ENCODE assay signal across 24 cellular contexts in genomic region chr3:139251529-139251928, GRCh38.
DNase-seq lines count a peak whose midpoint lies in the region; ATAC-seq and TF ChIP-seq lines count a peak whose summit lies in the region.
"Had no signal": no experiment of that assay in that cellular context is flagged by ENCODE, and none has a peak within 500 bp of the region (broad histone marks: within the 10 kb centered on the region; RNA-seq: fewer than 3 reads in every experiment).

No MANE protein-coding gene starts in this region.

- H2AFZ ChIP-seq in OCI-LY7 (ENCODE audit: low read length) (no peak overlapping the region), SK-N-SH (ENCODE audit: low read depth) (no peak overlapping the region)
- H2AFZ ChIP-seq: GM23248, hepatocyte had no signal

- no peaks in the 10 kb centered on the region for H3K27me3 ChIP-seq in uterus
- H3K27me3 ChIP-seq in SK-N-SH (ENCODE audit: insufficient read depth) = no peaks in the 10 kb centered on the region; the same call in 1 of the 2 replicates
- H3K27me3 ChIP-seq: hepatocyte, right atrium auricular region had no signal

- no peaks in the 10 kb centered on the region for H3K9me2 ChIP-seq in OCI-LY7 (ENCODE audit: insufficient read depth, low read length)
- H3K9me2 ChIP-seq in SK-N-SH = no peaks in the 10 kb centered on the region

- CTCF ChIA-PET in OCI-LY7 (lab: Charles Lee; ENCODE audit: unreplicated experiment) = no interaction called here
- CTCF ChIA-PET in SK-N-SH (lab: Yijun Ruan, JAX) = interaction anchor here (1.1 kb wide), 1 partner anchor 307 kb away, joined by 5 read pairs; no protein-coding TSS in a partner anchor

- H3K27ac ChIP-seq in OCI-LY7 (ENCODE audit: low read depth, low read length, poor library complexity, severe bottlenecking) (no peak overlapping the region), uterus (no peak overlapping the region), SK-N-SH (ENCODE audit: low read depth in 2 of 2, low read length in 1 of 2) (no peak overlapping the region)
- H3K27ac ChIP-seq: dorsolateral prefrontal cortex, GM23248, hepatocyte, right atrium auricular region had no signal

- no peak overlapping the region for H3K4me2 ChIP-seq in OCI-LY7 (ENCODE audit: low read length)
- H3K4me2 ChIP-seq in SK-N-SH = no peak overlapping the region
- H3K4me2 ChIP-seq: hepatocyte had no signal

- H3K36me3 ChIP-seq in mucosa of descending colon (ENCODE audit: low read depth) = no peaks in the 10 kb centered on the region
- no peaks in the 10 kb centered on the region for H3K36me3 ChIP-seq in OCI-LY7 (ENCODE audit: insufficient read depth, low read length)
- H3K36me3 ChIP-seq in uterus = no peaks in the 10 kb centered on the region
- H3K36me3 ChIP-seq in SK-N-SH (replicated peaks in 1 of 2; ENCODE audit: control insufficient read depth in 1 of 2, insufficient read depth in 2 of 2, low read length in 1 of 2) = no peaks in the 10 kb centered on the region
- H3K36me3 ChIP-seq: right atrium auricular region had no signal

- H3F3A ChIP-seq in SK-N-SH (replicated peaks; ENCODE audit: insufficient read depth) = no peaks in the 10 kb centered on the region

- H3K79me2 ChIP-seq in OCI-LY7 (ENCODE audit: insufficient read depth, low read depth, low read length) (no peaks in the 10 kb centered on the region), SK-N-SH (ENCODE audit: insufficient read depth) (no peaks in the 10 kb centered on the region)
- H3K79me2 ChIP-seq: hepatocyte had no signal

- WGBS in SK-N-SH (ENCODE audit: low lambda C conversion rate) = 54% methylated on average over 4 of the region's 4 CpGs

- no peak overlapping the region for H3K9ac ChIP-seq in SK-N-SH
- H3K9ac ChIP-seq: GM23248 had no signal

- ATAC-seq in HG02798 (IDR thresholded peaks at IDR 0.05; ENCODE audit: poor library complexity, unreplicated experiment) (peak; percentile 60), mucosa of descending colon (peak; percentile 15)

- no TSS peak for BruUV-seq in OCI-LY7 (replicated peaks; lab: Mats Ljungman, UMichigan)

- POLR2A ChIA-PET in OCI-LY7 (lab: Charles Lee) = no interaction called here
- POLR2A ChIA-PET in SK-N-SH (lab: Yijun Ruan, JAX) = no interaction called here

- intact Hi-C loops in mucosa of descending colon (cut with DNase I, micrococcal nuclease) (no loop called here), OCI-LY7 (cut with micrococcal nuclease; ENCODE audit: unreplicated experiment) (no loop called here), uterus (cut with DNase I; ENCODE audit: low total_unique reads) (no loop called here)

- H4K20me1 ChIP-seq in OCI-LY7 (ENCODE audit: insufficient read depth, low read length) = no peaks in the 10 kb centered on the region
- no peaks in the 10 kb centered on the region for H4K20me1 ChIP-seq in SK-N-SH (ENCODE audit: insufficient read depth)

- DNase-seq in NOMO-1 treated with DMSO at 0.1 percent for 48 hours (lab: John Stamatoyannopoulos, UW; ENCODE audit: unreplicated experiment) (peak; percentile 59), cardiac fibroblast (ENCODE audit: low read depth in 2 of 2) (peak; percentile 8 to 38), mucosa of descending colon (no peak), OCI-LY7 (ENCODE audit: low spot score) (no peak), uterus (no peak), SK-N-SH (no peak), kidney glomerular epithelial cell (lab: John Stamatoyannopoulos, UW) (no peak)
- DNase-seq: activated CD4-positive, alpha-beta memory T cell treated with anti-CD3 and anti-CD28 coated beads, Interleukin-2, amount 10 ng/mL, durations not matched to agents 7 days and 5 days; activated CD4-positive, CD25-positive, alpha-beta regulatory T cell; activated gamma-delta T cell; activated T-cell treated with anti-CD3 and anti-CD28 coated beads for 4 hours; amygdala; central memory CD4-positive, alpha-beta T cell; DMS 273 treated with DMSO at 0.1 percent for 48 hours; dorsolateral prefrontal cortex; foreskin melanocyte; GM23248; NCI-H1105 treated with DMSO at 0.1 percent for 48 hours; NCI-H524; occipital lobe; Right ventricle myocardium superior had no signal

- no peaks in the 10 kb centered on the region for H3K9me3 ChIP-seq in mucosa of descending colon
- no peaks in the 10 kb centered on the region for H3K9me3 ChIP-seq in OCI-LY7 (ENCODE audit: low read length)
- no peaks in the 10 kb centered on the region for H3K9me3 ChIP-seq in uterus
- H3K9me3 ChIP-seq in SK-N-SH = no peaks in the 10 kb centered on the region
- H3K9me3 ChIP-seq: right atrium auricular region had no signal

- no peak for TF ChIP-seq EP300 in SK-N-SH (IDR thresholded peaks at IDR 0.05; ENCODE audit: borderline replicate concordance in 1 of 2, low read depth in 1 of 2, low read length in 1 of 2)

- no peak for TF ChIP-seq POLR2A in uterus (IDR thresholded peaks at IDR 0.05)

- TF ChIP-seq RAD21 in SK-N-SH (IDR thresholded peaks at IDR 0.05; ENCODE audit: low read length) = no peak

- H3K4me1 ChIP-seq in mucosa of descending colon (ENCODE audit: low read depth) (no peaks in the 10 kb centered on the region), OCI-LY7 (ENCODE audit: insufficient read depth, low read length, poor library complexity, severe bottlenecking) (no peaks in the 10 kb centered on the region), uterus (no peaks in the 10 kb centered on the region), SK-N-SH (ENCODE audit: control insufficient read depth in 1 of 2, insufficient read depth in 2 of 2, low read depth in 1 of 2, low read length in 1 of 2) (no peaks in the 10 kb centered on the region)
- H3K4me1 ChIP-seq: right atrium auricular region had no signal

- no peak for TF ChIP-seq CTCF in cardiac fibroblast (IDR thresholded peaks at IDR 0.05; ENCODE audit: low read depth, low read length)
- TF ChIP-seq CTCF in mucosa of descending colon (IDR thresholded peaks at IDR 0.05) = no peak
- TF ChIP-seq CTCF in OCI-LY7 (conservative IDR thresholded peaks at IDR 0.05; ENCODE audit: low read length) = no peak
- TF ChIP-seq CTCF in uterus (IDR thresholded peaks at IDR 0.05) = no peak
- no peak for TF ChIP-seq CTCF in SK-N-SH (IDR thresholded peaks at IDR 0.05)

- H3K4me3 ChIP-seq in cardiac fibroblast (replicated peaks in 1 of 2; ENCODE audit: low read depth in 2 of 2, low read length in 2 of 2) = no peak overlapping the region
- no peak overlapping the region for H3K4me3 ChIP-seq in mucosa of descending colon
- no peak overlapping the region for H3K4me3 ChIP-seq in OCI-LY7 (ENCODE audit: low read depth, low read length, poor library complexity, severe bottlenecking)
- H3K4me3 ChIP-seq in uterus = no peak overlapping the region
- H3K4me3 ChIP-seq in SK-N-SH (ENCODE audit: low read depth in 2 of 2, low read length in 1 of 2) = no peak overlapping the region
- H3K4me3 ChIP-seq: dorsolateral prefrontal cortex, GM23248, hepatocyte, right atrium auricular region had no signal

TF ChIP-seq in SK-N-SH, 30 proteins besides CTCF, POLR2A, EP300 and RAD21:
- TF ChIP-seq USF1 (IDR thresholded peaks at IDR 0.05; ENCODE audit: borderline replicate concordance, low read depth) (no peak), SIN3A (IDR thresholded peaks at IDR 0.05; ENCODE audit: borderline replicate concordance, low read depth, low read length) (no peak), MAX (IDR thresholded peaks at IDR 0.05; ENCODE audit: low read depth) (no peak), CHD2 (IDR thresholded peaks at IDR 0.05; ENCODE audit: low read length, partially characterized antibody) (no peak), FOSL2 (IDR thresholded peaks at IDR 0.05; ENCODE audit: borderline replicate concordance, low read depth) (no peak), EZH2phosphoT487 (IDR thresholded peaks at IDR 0.05; ENCODE audit: borderline replicate concordance, low read depth) (no peak), TAF1 (IDR thresholded peaks at IDR 0.05; ENCODE audit: borderline replicate concordance, low read depth, low read length) (no peak), NRF1 (IDR thresholded peaks at IDR 0.05; ENCODE audit: low read depth, low read length) (no peak), GABPA (IDR thresholded peaks at IDR 0.05; ENCODE audit: low read depth) (no peak), TCF12 (IDR thresholded peaks at IDR 0.05) (no peak), ZBTB33 (IDR thresholded peaks at IDR 0.05; ENCODE audit: borderline replicate concordance, low read depth) (no peak), RFX5 (IDR thresholded peaks at IDR 0.05; ENCODE audit: low read length) (no peak)

Comparison
In these comparisons a context has a peak if more than half of its experiments do, and no peak if none do; other contexts are left out.
1. DNase-seq: peak in NOMO-1 treated with DMSO at 0.1 percent for 48 hours (single experiment) and cardiac fibroblast (2 of 2); none in mucosa of descending colon (0 of 3), OCI-LY7 (single experiment), uterus (0 of 2), SK-N-SH (single experiment) and kidney glomerular epithelial cell (single experiment).